Comparison of ENCODE assay signal across 1 cellular context in genomic region chr18:62898359-62898758, GRCh38.
TF ChIP-seq lines count a peak whose summit lies in the region.

No MANE protein-coding gene starts in this region.

TF ChIP-seq in GM12878, 131 proteins besides CTCF, POLR2A, EP300 and RAD21 (continued from another document):
- TF ChIP-seq ZBTB33 (IDR thresholded peaks at IDR 0.05) = no peak
- TF ChIP-seq ZZZ3 (IDR thresholded peaks at IDR 0.05; ENCODE audit: control insufficient read depth, insufficient read length, low read depth) = no peak
- TF ChIP-seq RUNX3 (IDR thresholded peaks at IDR 0.05; ENCODE audit: low read length) = peak; percentile 81
- TF ChIP-seq SUZ12 (IDR thresholded peaks at IDR 0.05; ENCODE audit: unreplicated experiment) = no peak
- TF ChIP-seq BCL11A (IDR thresholded peaks at IDR 0.05; ENCODE audit: low read depth, low read length) = 0 out of 2 replicates have a peak, but pooled peaks have one; percentile 34
- no peak for TF ChIP-seq ATF3 (IDR thresholded peaks at IDR 0.05; ENCODE audit: borderline replicate concordance, extremely low read depth, low read depth, low read length)
- TF ChIP-seq CBFB (IDR thresholded peaks at IDR 0.05; ENCODE audit: low read depth) = no peak
- no peak for TF ChIP-seq IKZF2 (IDR thresholded peaks at IDR 0.05)
- TF ChIP-seq YBX1 (IDR thresholded peaks at IDR 0.05) = no peak
- no peak for TF ChIP-seq CHD4 (IDR thresholded peaks at IDR 0.05)
- no peak for TF ChIP-seq ZNF592 (IDR thresholded peaks at IDR 0.05)
- TF ChIP-seq FOXM1 (IDR thresholded peaks at IDR 0.05; ENCODE audit: low read depth, low read length) = no peak
- no peak for TF ChIP-seq NR2C1 (IDR thresholded peaks at IDR 0.05)
- no peak for TF ChIP-seq MXI1 (IDR thresholded peaks at IDR 0.05; ENCODE audit: low read depth, low read length)
- TF ChIP-seq ZBED1 (IDR thresholded peaks at IDR 0.05; ENCODE audit: borderline replicate concordance) = no peak
- TF ChIP-seq GABPA (IDR thresholded peaks at IDR 0.05; ENCODE audit: low read depth) = no peak
- no peak for TF ChIP-seq E4F1 (IDR thresholded peaks at IDR 0.05; ENCODE audit: borderline replicate concordance, partially characterized antibody)
- no peak for TF ChIP-seq LARP7 (IDR thresholded peaks at IDR 0.05)
- no peak for TF ChIP-seq SMARCA5 (IDR thresholded peaks at IDR 0.05)
- no peak for TF ChIP-seq RFX5 (IDR thresholded peaks at IDR 0.05; ENCODE audit: low read depth, low read length)
- TF ChIP-seq RB1 (IDR thresholded peaks at IDR 0.05; ENCODE audit: borderline replicate concordance) = no peak
- TF ChIP-seq CHD2 (IDR thresholded peaks at IDR 0.05; ENCODE audit: borderline replicate concordance, low read depth, low read length) = no peak
- TF ChIP-seq CREB1 (IDR thresholded peaks at IDR 0.05; ENCODE audit: low read depth) = no peak
- TF ChIP-seq PAX5 (IDR thresholded peaks at IDR 0.05; ENCODE audit: borderline replicate concordance, low read depth, low read length) = no peak
- 0 out of 2 replicates have a peak, but pooled peaks have one; percentile 4 for TF ChIP-seq CBX5 (IDR thresholded peaks at IDR 0.05; ENCODE audit: low read depth)
- no peak for TF ChIP-seq SMC3 (IDR thresholded peaks at IDR 0.05; ENCODE audit: borderline replicate concordance, low read length)
- TF ChIP-seq MLLT1 (IDR thresholded peaks at IDR 0.05) = no peak
